ENCODE assay signal across 13 cellular contexts in genomic region chr9:72154468-72155281, GRCh38. TPM values are rescaled to one million over a fixed set of nuclear protein-coding genes. Genes with fewer than 3 reads are reported as not detected.
DNase-seq lines count a peak whose midpoint lies in the region; ATAC-seq and TF ChIP-seq lines count a peak whose summit lies in the region.
"Had no signal": no experiment of that assay in that cellular context is flagged by ENCODE, and none has a peak within 500 bp of the region (broad histone marks: within the 10 kb centered on the region; RNA-seq: fewer than 3 reads in every experiment).

No MANE protein-coding gene starts in this region.

- no peaks in the 10 kb centered on the region for H3K4me1 ChIP-seq in colonic mucosa
- no peaks in the 10 kb centered on the region for H3K4me1 ChIP-seq in naive thymus-derived CD4-positive, alpha-beta T cell (ENCODE audit: control insufficient read depth in 2 of 2, insufficient read depth in 2 of 2, low read length in 2 of 2)

- H3K4me1 Mint-ChIP-seq in naive thymus-derived CD4-positive, alpha-beta T cell: peaks cover 0 to 6% (median 0%) of the 10 kb centered on the region in 7 donors

- CTCF ChIA-PET in naive thymus-derived CD4-positive, alpha-beta T cell (lab: Charles Lee): no interaction called here

- H3K27ac ChIP-seq in colonic mucosa: peak overlapping the region; percentile 75
- H3K27ac ChIP-seq in naive thymus-derived CD4-positive, alpha-beta T cell (ENCODE audit: low read depth, low read length): no peak overlapping the region

- no peaks in the 10 kb centered on the region for H3K27me3 ChIP-seq in colonic mucosa
- no peaks in the 10 kb centered on the region for H3K27me3 ChIP-seq in naive thymus-derived CD4-positive, alpha-beta T cell (ENCODE audit: control insufficient read depth in 2 of 2, insufficient read depth in 2 of 2, low read length in 2 of 2)

- no peaks in the 10 kb centered on the region for H3K9me3 ChIP-seq in colonic mucosa
- H3K9me3 ChIP-seq in naive thymus-derived CD4-positive, alpha-beta T cell (ENCODE audit: control insufficient read depth in 2 of 3, low read length in 3 of 3): no peaks in the 10 kb centered on the region

- peak overlapping the region; percentile 31; the same call in 1 of the 2 replicates for H3K4me3 ChIP-seq in GM08714 (ENCODE audit: low read length)
- H3K4me3 ChIP-seq in colonic mucosa: no peak overlapping the region
- no peak overlapping the region for H3K4me3 ChIP-seq in naive thymus-derived CD4-positive, alpha-beta T cell (ENCODE audit: low read length)

- peaks cover 0 to 6% (median 0%) of the 10 kb centered on the region in 5 donors for H3K36me3 Mint-ChIP-seq in naive thymus-derived CD4-positive, alpha-beta T cell
- H3K36me3 Mint-ChIP-seq: activated naive CD8-positive, alpha-beta T cell had no signal

- DNase-seq in colonic mucosa (peak; percentile 82), NCI-H2107 (lab: John Stamatoyannopoulos, UW) (no peak), cortex of kidney (lab: John Stamatoyannopoulos, UW) (no peak)
- no peak for DNase-seq in naive thymus-derived CD4-positive, alpha-beta T cell
- no peak for DNase-seq in activated CD4-positive, alpha-beta T cell treated with anti-CD3 and anti-CD28 coated beads, Interleukin-2, amount 50 U/mL, for 1 hour
- DNase-seq: CD4-positive, alpha-beta T cell; foreskin fibroblast; SIG-M5 had no signal

- no peak overlapping the region for H3K27ac Mint-ChIP-seq in naive thymus-derived CD4-positive, alpha-beta T cell
- H3K27ac Mint-ChIP-seq: activated naive CD8-positive, alpha-beta T cell; CD4-positive, alpha-beta T cell had no signal

- no peaks in the 10 kb centered on the region for H3K36me3 ChIP-seq in colonic mucosa
- H3K36me3 ChIP-seq in naive thymus-derived CD4-positive, alpha-beta T cell (ENCODE audit: control insufficient read depth in 2 of 3, insufficient read depth in 3 of 3, low read length in 3 of 3): no peaks in the 10 kb centered on the region

- no peak for TF ChIP-seq CTCF in colonic mucosa (IDR thresholded peaks at IDR 0.05)

- H3K9ac ChIP-seq in colonic mucosa (ENCODE audit: low read depth in 2 of 2, low read length in 2 of 2): no peak overlapping the region

- peaks cover 0 to 31% (median 5%) of the 10 kb centered on the region in 11 donors for H3K9me3 Mint-ChIP-seq in naive thymus-derived CD4-positive, alpha-beta T cell
- H3K9me3 Mint-ChIP-seq: CD4-positive, alpha-beta T cell had no signal

- ATAC-seq in GM21367 (IDR thresholded peaks at IDR 0.05; ENCODE audit: unreplicated experiment): peak; percentile 82
- ATAC-seq in HG03159 (IDR thresholded peaks at IDR 0.05; ENCODE audit: unreplicated experiment): peak; percentile 87
- no peak for ATAC-seq in naive thymus-derived CD4-positive, alpha-beta T cell

- POLR2A ChIA-PET in naive thymus-derived CD4-positive, alpha-beta T cell (lab: Charles Lee): no interaction called here

- intact Hi-C loops in colonic mucosa (cut with DNase I): no loop called here
- intact Hi-C loops in naive thymus-derived CD4-positive, alpha-beta T cell (cut with micrococcal nuclease): no loop called here

- H3K4me3 Mint-ChIP-seq in naive thymus-derived CD4-positive, alpha-beta T cell: no peak overlapping the region
- H3K4me3 Mint-ChIP-seq: activated naive CD8-positive, alpha-beta T cell; CD4-positive, alpha-beta T cell had no signal

- peaks cover 18 to 36% (median 23%) of the 10 kb centered on the region in 5 donors for H3K27me3 Mint-ChIP-seq in naive thymus-derived CD4-positive, alpha-beta T cell

RNA-seq across cellular contexts. Expression of gene GDA, which starts 5.4 kb away (rescaled TPM):
- 10 to 100 TPM; 22.2 to 23.0 TPM for total RNA-seq in colonic mucosa
- total RNA-seq in naive thymus-derived CD4-positive, alpha-beta T cell: not detected
- polyA plus RNA-seq in naive thymus-derived CD4-positive, alpha-beta T cell: not detected
- total RNA-seq: CD4-positive, alpha-beta T cell; pulmonary artery endothelial cell had no signal

Comparison
In these comparisons a context has a peak if more than half of its experiments do, and no peak if none do; other contexts are left out.
1. RNA of gene GDA, which starts 5.4 kb away (total RNA-seq): 22.2 to 23.0 TPM in colonic mucosa; not detected in naive thymus-derived CD4-positive, alpha-beta T cell; every median in the first group is over 10 times any median in the second.